8 cellular contexts compared by ENCODE assay signal in genomic region chr9:19161257-19162025, GRCh38. TPM values are rescaled to one million over a fixed set of nuclear protein-coding genes. Genes with fewer than 3 reads are reported as not detected.
DNase-seq lines count a peak whose midpoint lies in the region; ATAC-seq and TF ChIP-seq lines count a peak whose summit lies in the region.

No MANE protein-coding gene starts in this region.

- peak overlapping the region; percentile 76 for H3K27ac Mint-ChIP-seq in activated CD4-positive, alpha-beta T cell treated with anti-CD3 and anti-CD28 coated beads for 36 hours

- no peaks in the 10 kb centered on the region for H3K36me3 Mint-ChIP-seq in activated CD4-positive, alpha-beta T cell treated with anti-CD3 and anti-CD28 coated beads for 36 hours (ENCODE audit: low read depth)

- CTCF ChIA-PET in activated CD4-positive, alpha-beta T cell treated with anti-CD3 and anti-CD28 coated beads for 36 hours (lab: Charles Lee): interaction anchor here (0.8 to 3.1 kb wide), 4 partner anchors 10 to 70 kb away, joined by 3 to 16 read pairs (median 4); partner anchors contain the start of gene DENND4C

- peak overlapping the region; percentile 42 for H3K4me2 ChIP-seq in osteoblast (ENCODE audit: insufficient read depth, low read length)

- peak overlapping the region; percentile 46 for H3K4me3 Mint-ChIP-seq in activated CD4-positive, alpha-beta T cell treated with anti-CD3 and anti-CD28 coated beads for 36 hours

- no peaks in the 10 kb centered on the region for H4K20me1 ChIP-seq in osteoblast (ENCODE audit: insufficient read depth, low read length)

- TF ChIP-seq CTCF in epithelial cell of proximal tubule (conservative IDR thresholded peaks at IDR 0.05; ENCODE audit: low read depth, low read length) (no peak), osteoblast (IDR thresholded peaks at IDR 0.05; ENCODE audit: extremely low read depth, low read depth, low read length) (no peak)

- peak overlapping the region; percentile 62 for H2AFZ ChIP-seq in osteoblast (ENCODE audit: low read length)

- no peaks in the 10 kb centered on the region for H3K79me2 ChIP-seq in osteoblast (ENCODE audit: insufficient read depth, low read length)

- H3K27me3 ChIP-seq in osteoblast (ENCODE audit: insufficient read depth, low read length): no peaks in the 10 kb centered on the region

- ATAC-seq in GM21390 (IDR thresholded peaks at IDR 0.05; ENCODE audit: unreplicated experiment): peak; percentile 88
- ATAC-seq in activated CD4-positive, alpha-beta T cell treated with anti-CD3 and anti-CD28 coated beads for 36 hours: peak; percentile 98

- peaks cover 18% of the 10 kb centered on the region for H3K4me1 ChIP-seq in osteoblast (ENCODE audit: insufficient read depth, low read length)

- DNase-seq in CMK (ENCODE audit: low read depth) (peak; percentile 31), HUDEP-2 (lab: John Stamatoyannopoulos, UW; ENCODE audit: unreplicated experiment in 76 of 76) (peak in 65 of 76 experiments; percentile 5 to 92 (median 60)), epithelial cell of proximal tubule (ENCODE audit: low read depth) (peak; percentile 100), osteoblast (ENCODE audit: insufficient read length, low spot score, missing footprints) (peak; percentile 89), NCI-H524 (lab: John Stamatoyannopoulos, UW) (no peak), mesenteric fat pad (ENCODE audit: low spot score) (no peak)
- DNase-seq in activated CD4-positive, alpha-beta T cell treated with anti-CD3 and anti-CD28 coated beads for 36 hours: peak; percentile 78

- peak overlapping the region; percentile 77 for H3K27ac ChIP-seq in osteoblast (ENCODE audit: low read depth, low read length)

- no peaks in the 10 kb centered on the region for H3K9me3 ChIP-seq in osteoblast (ENCODE audit: low read depth, low read length)

- H3K27me3 Mint-ChIP-seq in activated CD4-positive, alpha-beta T cell treated with anti-CD3 and anti-CD28 coated beads for 36 hours: no peaks in the 10 kb centered on the region

- H3K4me3 ChIP-seq in epithelial cell of proximal tubule (ENCODE audit: low read depth, low read length): no peak overlapping the region
- H3K4me3 ChIP-seq in osteoblast (ENCODE audit: insufficient read depth, low read length): no peak overlapping the region

- POLR2A ChIA-PET in activated CD4-positive, alpha-beta T cell treated with anti-CD3 and anti-CD28 coated beads for 36 hours (lab: Charles Lee): interaction anchor here (0.7 kb wide), 2 partner anchors 28 to 86 kb away, joined by 3 to 5 read pairs; no protein-coding TSS in a partner anchor

- H3K4me1 Mint-ChIP-seq in activated CD4-positive, alpha-beta T cell treated with anti-CD3 and anti-CD28 coated beads for 36 hours: peaks cover 25% of the 10 kb centered on the region

- intact Hi-C loops in activated CD4-positive, alpha-beta T cell treated with anti-CD3 and anti-CD28 coated beads for 36 hours (cut with DNase I, micrococcal nuclease): loop anchor here (1.0 to 2.0 kb wide), 6 partner anchors 23 to 71 kb away; partner anchors contain the start of genes HAUS6 (in 2 of the 2) and PLIN2 (in 2 of the 2)

- H3K36me3 ChIP-seq in osteoblast (ENCODE audit: insufficient read depth, low read length): no peaks in the 10 kb centered on the region

- H3K9me3 Mint-ChIP-seq in activated CD4-positive, alpha-beta T cell treated with anti-CD3 and anti-CD28 coated beads for 36 hours (ENCODE audit: low read depth): no peaks in the 10 kb centered on the region

RNA-seq across cellular contexts. Expression of gene PLIN2, which starts 34.1 kb away (rescaled TPM):
- 100 to 1,000 TPM in 1 of 2 experiments, 10 to 100 TPM in 1; 94.2 to 109 TPM for total RNA-seq in activated CD4-positive, alpha-beta T cell treated with anti-CD3 and anti-CD28 coated beads for 36 hours
- total RNA-seq in epithelial cell of proximal tubule: 72.1 and 105 TPM in 2 replicates
- 113 and 143 TPM in 2 replicates for total RNA-seq in osteoblast
- total RNA-seq in mesenteric fat pad: 1,711 TPM

RNA-seq across cellular contexts. Expression of gene HAUS6, which starts 58.7 kb away (rescaled TPM):
- total RNA-seq in activated CD4-positive, alpha-beta T cell treated with anti-CD3 and anti-CD28 coated beads for 36 hours: 10 to 100 TPM; 29.3 to 32.5 TPM
- 27.2 and 28.5 TPM in 2 replicates for total RNA-seq in epithelial cell of proximal tubule
- 14.5 and 16.2 TPM in 2 replicates for total RNA-seq in osteoblast
- total RNA-seq in mesenteric fat pad: 11.6 TPM

Comparison
In these comparisons a context has a peak if more than half of its experiments do, and no peak if none do; other contexts are left out.
1. DNase-seq: peak in CMK (single experiment), HUDEP-2 (65 of 76), activated CD4-positive, alpha-beta T cell treated with anti-CD3 and anti-CD28 coated beads for 36 hours (single experiment), epithelial cell of proximal tubule (single experiment) and osteoblast (single experiment); none in NCI-H524 (0 of 2) and mesenteric fat pad (single experiment).
2. RNA of gene PLIN2, which starts 34.1 kb away (total RNA-seq): 1,711 TPM in mesenteric fat pad (single experiment); 113 to 143 TPM in osteoblast, 94.2 to 109 TPM in activated CD4-positive, alpha-beta T cell treated with anti-CD3 and anti-CD28 coated beads for 36 hours and 72.1 to 105 TPM in epithelial cell of proximal tubule; every median in the first group is over 10 times any median in the second.